ENCODE assay signal across 27 cellular contexts in genomic region chr11:105986554-105986953, GRCh38. TPM values are rescaled to one million over a fixed set of nuclear protein-coding genes. Genes with fewer than 3 reads are reported as not detected.
DNase-seq lines count a peak whose midpoint lies in the region; ATAC-seq and TF ChIP-seq lines count a peak whose summit lies in the region.
"Had no signal": no experiment of that assay in that cellular context is flagged by ENCODE, and none has a peak within 500 bp of the region (broad histone marks: within the 10 kb centered on the region; RNA-seq: fewer than 3 reads in every experiment).

No MANE protein-coding gene starts in this region.

- peaks cover 0 to 4% (median 0%) of the 10 kb centered on the region in 6 donors for H3K9me3 Mint-ChIP-seq in immature natural killer cell
- no peaks in the 10 kb centered on the region for H3K9me3 Mint-ChIP-seq in activated CD4-positive, alpha-beta T cell treated with anti-CD3 and anti-CD28 coated beads, Interleukin-2, amount 10 ng/mL, durations not matched to agents 7 days and 5 days
- H3K9me3 Mint-ChIP-seq: activated T-cell treated with anti-CD3 and anti-CD28 coated beads, Interleukin-2, amount 50 U/mL, for 4 hours; nephron had no signal

- H3K36me3 ChIP-seq in left lung: no peaks in the 10 kb centered on the region
- H3K36me3 ChIP-seq: ascending aorta, cardiac muscle cell, gastrocnemius medialis, HAP-1, tibial nerve had no signal

- DNase-seq in left lung (no peak), immature natural killer cell (no peak), RKO (ENCODE audit: low spot score) (no peak)
- DNase-seq in activated CD4-positive, alpha-beta T cell treated with anti-CD3 and anti-CD28 coated beads, Interleukin-2, amount 10 ng/mL, durations not matched to agents 7 days and 5 days: no peak
- DNase-seq: activated CD4-positive, alpha-beta T cell treated with anti-CD3 and anti-CD28 coated beads, Interleukin-2, amount 50 U/mL, for 4 hours; activated CD4-positive, CD25-positive, alpha-beta regulatory T cell; activated CD8-positive, alpha-beta memory T cell treated with anti-CD3 and anti-CD28 coated beads, Interleukin-2, amount 10 ng/mL, durations not matched to agents 7 days and 5 days; activated T-cell treated with anti-CD3 and anti-CD28 coated beads, Interleukin-2, amount 50 U/mL, for 4 hours; EL; gastrocnemius medialis; mucosa of descending colon; NCI-H1092; NCI-H187; NCI-H2171; stimulated activated CD4-positive, alpha-beta T cell treated with anti-CD3 and anti-CD28 coated beads, Interleukin-15, amount 100 ng/mL, for 24 hours; stimulated activated CD4-positive, alpha-beta T cell treated with anti-CD3 and anti-CD28 coated beads, Interleukin-4, amount 100 ng/mL, for 4 hours had no signal

- POLR2A ChIA-PET in activated CD4-positive, alpha-beta T cell treated with anti-CD3 and anti-CD28 coated beads, Interleukin-2, amount 10 ng/mL, durations not matched to agents 7 days and 5 days (lab: Charles Lee): no interaction called here

- no peak overlapping the region for H3K27ac ChIP-seq in left lung
- H3K27ac ChIP-seq: ascending aorta, cardiac muscle cell, gastrocnemius medialis, SK-N-MC, tibial nerve had no signal

- no peaks in the 10 kb centered on the region for H3K4me1 ChIP-seq in left lung
- H3K4me1 ChIP-seq: ascending aorta, gastrocnemius medialis, tibial nerve had no signal

- H3K4me1 Mint-ChIP-seq in immature natural killer cell: no peaks in the 10 kb centered on the region
- H3K4me1 Mint-ChIP-seq in activated CD4-positive, alpha-beta T cell treated with anti-CD3 and anti-CD28 coated beads, Interleukin-2, amount 10 ng/mL, durations not matched to agents 7 days and 5 days: no peaks in the 10 kb centered on the region
- H3K4me1 Mint-ChIP-seq: activated CD8-positive, alpha-beta memory T cell treated with anti-CD3 and anti-CD28 coated beads, Interleukin-2, amount 10 ng/mL, durations not matched to agents 7 days and 5 days; nephron had no signal

- no peaks in the 10 kb centered on the region for H3K27me3 ChIP-seq in left lung
- H3K27me3 ChIP-seq: ascending aorta, cardiac muscle cell, gastrocnemius medialis, tibial nerve had no signal

- H3K27me3 Mint-ChIP-seq in immature natural killer cell (ENCODE audit: low read depth in 3 of 3): no peaks in the 10 kb centered on the region
- H3K27me3 Mint-ChIP-seq in activated CD4-positive, alpha-beta T cell treated with anti-CD3 and anti-CD28 coated beads, Interleukin-2, amount 10 ng/mL, durations not matched to agents 7 days and 5 days: no peaks in the 10 kb centered on the region
- H3K27me3 Mint-ChIP-seq: activated CD8-positive, alpha-beta memory T cell treated with anti-CD3 and anti-CD28 coated beads, Interleukin-2, amount 10 ng/mL, durations not matched to agents 7 days and 5 days had no signal

- peak; percentile 51 for ATAC-seq in GM18873 (IDR thresholded peaks at IDR 0.05; ENCODE audit: low FRiP score, unreplicated experiment)
- ATAC-seq in HG02943 (IDR thresholded peaks at IDR 0.05; ENCODE audit: low read depth, unreplicated experiment): peak; percentile 69
- peak; percentile 64 for ATAC-seq in HG03460 (IDR thresholded peaks at IDR 0.05; ENCODE audit: unreplicated experiment)
- peak; percentile 55 for ATAC-seq in left lung
- ATAC-seq: activated CD8-positive, alpha-beta memory T cell treated with anti-CD3 and anti-CD28 coated beads, Interleukin-2, amount 10 ng/mL, durations not matched to agents 7 days and 5 days; activated T-cell treated with anti-CD3 and anti-CD28 coated beads, Interleukin-2, amount 50 U/mL, for 4 hours; gastrocnemius medialis; HepG2; mucosa of descending colon had no signal

- no peak for TF ChIP-seq CTCF in left lung (IDR thresholded peaks at IDR 0.05)

- no peak overlapping the region for H3K4me3 Mint-ChIP-seq in immature natural killer cell
- H3K4me3 Mint-ChIP-seq in activated CD4-positive, alpha-beta T cell treated with anti-CD3 and anti-CD28 coated beads, Interleukin-2, amount 10 ng/mL, durations not matched to agents 7 days and 5 days: no peak overlapping the region
- H3K4me3 Mint-ChIP-seq: activated CD8-positive, alpha-beta memory T cell treated with anti-CD3 and anti-CD28 coated beads, Interleukin-2, amount 10 ng/mL, durations not matched to agents 7 days and 5 days; activated T-cell treated with anti-CD3 and anti-CD28 coated beads, Interleukin-2, amount 50 U/mL, for 4 hours; nephron; T-helper 1 cell treated with Interleukin-12 subunit alpha and Interleukin-12 subunit beta and Interleukin-4 antibody, amounts not matched to agents 30 μg/mL and 1 μg/mL, for 36 hours had no signal

- CTCF ChIA-PET in activated CD4-positive, alpha-beta T cell treated with anti-CD3 and anti-CD28 coated beads, Interleukin-2, amount 10 ng/mL, durations not matched to agents 7 days and 5 days (lab: Charles Lee): interaction anchor here (0.6 kb wide), 1 partner anchor 98 kb away, joined by 5 read pairs; no protein-coding TSS in a partner anchor

- no peak overlapping the region for H3K4me3 ChIP-seq in left lung
- H3K4me3 ChIP-seq: ascending aorta, cardiac muscle cell, gastrocnemius medialis, HAP-1, mucosa of descending colon, SK-N-MC, tibial nerve had no signal

- H3K36me3 Mint-ChIP-seq in immature natural killer cell: peaks cover 0 to 7% (median under 1%) of the 10 kb centered on the region in 3 donors
- no peaks in the 10 kb centered on the region for H3K36me3 Mint-ChIP-seq in activated CD4-positive, alpha-beta T cell treated with anti-CD3 and anti-CD28 coated beads, Interleukin-2, amount 10 ng/mL, durations not matched to agents 7 days and 5 days (ENCODE audit: low read depth)
- H3K36me3 Mint-ChIP-seq: activated CD8-positive, alpha-beta memory T cell treated with anti-CD3 and anti-CD28 coated beads, Interleukin-2, amount 10 ng/mL, durations not matched to agents 7 days and 5 days had no signal

- H3K9me3 ChIP-seq in left lung: no peaks in the 10 kb centered on the region
- H3K9me3 ChIP-seq: ascending aorta, gastrocnemius medialis, HAP-1, mucosa of descending colon, tibial nerve had no signal

- intact Hi-C loops in left lung (cut with DNase I): no loop called here

- no peak overlapping the region for H3K27ac Mint-ChIP-seq in immature natural killer cell
- H3K27ac Mint-ChIP-seq in activated CD4-positive, alpha-beta T cell treated with anti-CD3 and anti-CD28 coated beads, Interleukin-2, amount 10 ng/mL, durations not matched to agents 7 days and 5 days: no peak overlapping the region
- H3K27ac Mint-ChIP-seq: activated CD8-positive, alpha-beta memory T cell treated with anti-CD3 and anti-CD28 coated beads, Interleukin-2, amount 10 ng/mL, durations not matched to agents 7 days and 5 days; nephron; T-helper 1 cell treated with Interleukin-12 subunit alpha and Interleukin-12 subunit beta and Interleukin-4 antibody, amounts not matched to agents 30 μg/mL and 1 μg/mL, for 36 hours had no signal

RNA-seq across cellular contexts. Expression of gene MSANTD4, which starts 35.5 kb away (rescaled TPM):
- total RNA-seq in left lung: 10 to 100 TPM; 15.1 to 17.3 TPM
- 1 to 10 TPM in 2 of 3 donors, not detected in 1; 2.8 to 5.9 TPM for polyA plus RNA-seq in immature natural killer cell
- total RNA-seq in activated CD4-positive, alpha-beta T cell treated with anti-CD3 and anti-CD28 coated beads, Interleukin-2, amount 10 ng/mL, durations not matched to agents 7 days and 5 days: 10 to 100 TPM; 15.1 to 15.4 TPM
